ENCODE assay signal across 1 cellular context in the genomic region with DNA sequence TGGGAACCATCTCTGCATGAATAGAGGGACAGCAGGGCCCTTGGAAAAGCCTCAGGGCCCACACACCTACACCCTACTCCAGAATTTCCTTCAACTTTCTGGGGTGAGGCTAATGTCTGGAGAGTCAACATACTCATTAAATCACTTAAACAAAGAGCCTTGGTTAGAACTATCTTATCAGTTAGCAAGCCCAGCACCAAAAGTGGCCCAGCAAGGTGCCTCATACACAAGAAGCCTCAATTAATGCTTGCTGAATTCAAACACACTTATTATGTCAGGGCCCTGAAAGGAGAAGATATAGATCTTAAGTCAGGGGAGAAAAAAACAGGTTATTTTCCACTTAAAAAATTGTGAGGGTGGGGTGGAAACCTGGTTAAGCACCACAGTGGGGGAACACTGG.
TF ChIP-seq lines count a peak whose summit lies in the region.

No MANE protein-coding gene starts in this region.

TF ChIP-seq in SK-N-SH treated with all-trans-retinoic acid at 6 μM for 48 hours, 23 proteins besides CTCF, POLR2A, EP300 and RAD21 (continued from another document):
- TF ChIP-seq, protein P1, sequence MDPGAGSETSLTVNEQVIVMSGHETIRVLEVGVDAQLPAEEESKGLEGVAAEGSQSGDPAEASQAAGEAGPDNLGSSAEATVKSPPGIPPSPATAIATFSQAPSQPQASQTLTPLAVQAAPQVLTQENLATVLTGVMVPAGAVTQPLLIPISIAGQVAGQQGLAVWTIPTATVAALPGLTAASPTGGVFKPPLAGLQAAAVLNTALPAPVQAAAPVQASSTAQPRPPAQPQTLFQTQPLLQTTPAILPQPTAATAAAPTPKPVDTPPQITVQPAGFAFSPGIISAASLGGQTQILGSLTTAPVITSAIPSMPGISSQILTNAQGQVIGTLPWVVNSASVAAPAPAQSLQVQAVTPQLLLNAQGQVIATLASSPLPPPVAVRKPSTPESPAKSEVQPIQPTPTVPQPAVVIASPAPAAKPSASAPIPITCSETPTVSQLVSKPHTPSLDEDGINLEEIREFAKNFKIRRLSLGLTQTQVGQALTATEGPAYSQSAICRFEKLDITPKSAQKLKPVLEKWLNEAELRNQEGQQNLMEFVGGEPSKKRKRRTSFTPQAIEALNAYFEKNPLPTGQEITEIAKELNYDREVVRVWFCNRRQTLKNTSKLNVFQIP (CRISPR knock-in tag; IDR thresholded peaks at IDR 0.05; ENCODE audit: borderline replicate concordance, low read depth): no peak
- no peak for TF ChIP-seq ZNF70 (CRISPR knock-in tag; IDR thresholded peaks at IDR 0.05)
